Comparison of ENCODE assay signal across 27 cellular contexts in genomic region chr21:34850166-34850695, GRCh38.
"Had no signal": no experiment of that assay in that cellular context is flagged by ENCODE, and none has a peak within 500 bp of the region (broad histone marks: within the 10 kb centered on the region; RNA-seq: fewer than 3 reads in every experiment).

No MANE protein-coding gene starts in this region.

- H3K27me3 ChIP-seq: ascending aorta, cardiac muscle cell, gastroesophageal sphincter, hepatocyte, neural progenitor cell, vagina had no signal

- H3K36me3 Mint-ChIP-seq: brain, neural progenitor cell, type B pancreatic cell had no signal

- H3K36me3 ChIP-seq: ascending aorta, cardiac muscle cell, gastroesophageal sphincter, neural progenitor cell, thoracic aorta had no signal

- H3K4me2 ChIP-seq: hepatocyte, neural progenitor cell had no signal

- H3K9ac ChIP-seq: neural progenitor cell had no signal

- H3K4me3 Mint-ChIP-seq: activated CD4-positive, alpha-beta memory T cell treated with anti-CD3 and anti-CD28 coated beads for 36 hours; activated naive CD4-positive, alpha-beta T cell treated with anti-CD3 and anti-CD28 coated beads, Interleukin-2, amount 10 ng/mL, durations not matched to agents 7 days and 5 days; activated naive CD8-positive, alpha-beta T cell treated with anti-CD3 and anti-CD28 coated beads, Interleukin-2, amount 10 ng/mL, durations not matched to agents 7 days and 5 days; activated T-helper 1 cell treated with anti-CD3 and anti-CD28 coated beads, Interleukin-12 subunit alpha, Interleukin-12 subunit beta, Interleukin-2, Interleukin-4 antibody, amounts not matched to agents 30 ng/mL and 10 ng/mL and 1 ng/mL, durations not matched to agents 14 hours and 24 hours and 36 hours; brain; effector memory CD8-positive, alpha-beta T cell; natural killer cell; neural progenitor cell; type B pancreatic cell had no signal

- ATAC-seq: effector memory CD8-positive, alpha-beta T cell; gastroesophageal sphincter; left cardiac atrium; natural killer cell; right cardiac atrium; stimulated activated naive CD8-positive, alpha-beta T cell treated with anti-CD3 and anti-CD28 coated beads, Interleukin-15, Interleukin-2, amounts not matched to agents 100 U/mL and 50 U/mL, for 24 hours had no signal

- H3K4me3 ChIP-seq: ascending aorta, cardiac muscle cell, coronary artery, dorsolateral prefrontal cortex, gastroesophageal sphincter, hepatocyte, neural progenitor cell, thoracic aorta, vagina had no signal

- H3K9me3 Mint-ChIP-seq: activated CD4-positive, alpha-beta memory T cell treated with anti-CD3 and anti-CD28 coated beads for 36 hours; activated naive CD4-positive, alpha-beta T cell treated with anti-CD3 and anti-CD28 coated beads, Interleukin-2, amount 10 ng/mL, durations not matched to agents 7 days and 5 days; activated naive CD8-positive, alpha-beta T cell treated with anti-CD3 and anti-CD28 coated beads, Interleukin-2, amount 10 ng/mL, durations not matched to agents 7 days and 5 days; activated T-helper 1 cell treated with anti-CD3 and anti-CD28 coated beads, Interleukin-12 subunit alpha, Interleukin-12 subunit beta, Interleukin-2, Interleukin-4 antibody, amounts not matched to agents 30 ng/mL and 10 ng/mL and 1 ng/mL, durations not matched to agents 14 hours and 24 hours and 36 hours; brain; effector memory CD8-positive, alpha-beta T cell; natural killer cell; neural progenitor cell; type B pancreatic cell had no signal

- H3K27ac ChIP-seq: ascending aorta, cardiac muscle cell, coronary artery, dorsolateral prefrontal cortex, gastroesophageal sphincter, hepatocyte, neural progenitor cell, thoracic aorta, vagina had no signal

- H3K27ac Mint-ChIP-seq: activated CD4-positive, alpha-beta memory T cell treated with anti-CD3 and anti-CD28 coated beads for 36 hours; activated naive CD4-positive, alpha-beta T cell treated with anti-CD3 and anti-CD28 coated beads, Interleukin-2, amount 10 ng/mL, durations not matched to agents 7 days and 5 days; activated naive CD8-positive, alpha-beta T cell treated with anti-CD3 and anti-CD28 coated beads, Interleukin-2, amount 10 ng/mL, durations not matched to agents 7 days and 5 days; activated T-helper 1 cell treated with anti-CD3 and anti-CD28 coated beads, Interleukin-12 subunit alpha, Interleukin-12 subunit beta, Interleukin-2, Interleukin-4 antibody, amounts not matched to agents 30 ng/mL and 10 ng/mL and 1 ng/mL, durations not matched to agents 14 hours and 24 hours and 36 hours; brain; effector memory CD8-positive, alpha-beta T cell; natural killer cell; neural progenitor cell; type B pancreatic cell had no signal

- H3K27me3 Mint-ChIP-seq: activated CD4-positive, alpha-beta memory T cell treated with anti-CD3 and anti-CD28 coated beads for 36 hours; activated naive CD4-positive, alpha-beta T cell treated with anti-CD3 and anti-CD28 coated beads, Interleukin-2, amount 10 ng/mL, durations not matched to agents 7 days and 5 days; effector memory CD8-positive, alpha-beta T cell had no signal

- H2AFZ ChIP-seq: hepatocyte, neural progenitor cell had no signal

- DNase-seq: activated CD4-positive, alpha-beta memory T cell treated with anti-CD3 and anti-CD28 coated beads for 36 hours; activated CD4-positive, alpha-beta T cell treated with anti-CD3 and anti-CD28 coated beads for 48 hours; activated effector memory CD4-positive, alpha-beta T cell treated with anti-CD3 and anti-CD28 coated beads, Interleukin-2, amount 50 U/mL, for 16 hours; activated naive CD4-positive, alpha-beta T cell treated with anti-CD3 and anti-CD28 coated beads, Interleukin-2, amount 10 ng/mL, durations not matched to agents 7 days and 5 days; activated naive CD8-positive, alpha-beta T cell treated with anti-CD3 and anti-CD28 coated beads, Interleukin-2, amount 10 ng/mL, durations not matched to agents 7 days and 5 days; activated T-cell treated with anti-CD3 and anti-CD28 coated beads for 4 hours; cerebellar nuclear complex; dorsolateral prefrontal cortex; effector memory CD8-positive, alpha-beta T cell; left cardiac atrium; midbrain; natural killer cell; right cardiac atrium; stimulated activated CD4-positive, alpha-beta T cell treated with anti-CD3 and anti-CD28 coated beads, Interleukin-12 subunit alpha, Interleukin-12 subunit beta, amount 100 ng/mL, for 4 hours; stimulated activated CD4-positive, alpha-beta T cell treated with anti-CD3 and anti-CD28 coated beads, Interleukin-4, amount 100 ng/mL, for 1 hour; stimulated activated naive CD8-positive, alpha-beta T cell treated with anti-CD3 and anti-CD28 coated beads, Interleukin-15, Interleukin-2, amounts not matched to agents 100 U/mL and 50 U/mL, for 24 hours had no signal

- H3K9me3 ChIP-seq: ascending aorta, gastroesophageal sphincter, thoracic aorta, vagina had no signal
